ENCODE assay signal across 36 cellular contexts in genomic region chr10:98273454-98273850, GRCh38. TPM values are rescaled to one million over a fixed set of nuclear protein-coding genes. Genes with fewer than 3 reads are reported as not detected.
"Had no signal": no experiment of that assay in that cellular context is flagged by ENCODE, and none has a peak within 500 bp of the region (broad histone marks: within the 10 kb centered on the region; RNA-seq: fewer than 3 reads in every experiment).

No MANE protein-coding gene starts in this region.

- H3K4me1 Mint-ChIP-seq: activated CD4-positive, alpha-beta T cell treated with anti-CD3 and anti-CD28 coated beads, Interleukin-2, amount 10 ng/mL, durations not matched to agents 7 days and 5 days; activated naive CD8-positive, alpha-beta T cell treated with anti-CD3 and anti-CD28 coated beads for 36 hours had no signal

- H3K4me2 ChIP-seq: SK-N-SH had no signal

- H3K27ac ChIP-seq: cardiac muscle cell, Peyer's patch, SJSA1 had no signal

- H3K9me3 ChIP-seq: Peyer's patch, SJSA1, SK-N-SH had no signal

- H3K36me3 Mint-ChIP-seq: activated naive CD8-positive, alpha-beta T cell treated with anti-CD3 and anti-CD28 coated beads for 36 hours; WTC11 had no signal

- H3K9ac ChIP-seq: SK-N-SH had no signal

- H3K4me3 Mint-ChIP-seq: activated CD4-positive, alpha-beta T cell treated with anti-CD3 and anti-CD28 coated beads for 36 hours; activated CD4-positive, alpha-beta T cell treated with anti-CD3 and anti-CD28 coated beads, Interleukin-2, amount 10 ng/mL, durations not matched to agents 7 days and 5 days; activated CD8-positive, alpha-beta T cell treated with anti-CD3 and anti-CD28 coated beads, Interleukin-2, amount 10 ng/mL, durations not matched to agents 7 days and 5 days; activated naive CD8-positive, alpha-beta T cell treated with anti-CD3 and anti-CD28 coated beads for 36 hours; T-helper 1 cell treated with Interleukin-12 subunit alpha and Interleukin-12 subunit beta and Interleukin-4 antibody, amounts not matched to agents 30 μg/mL and 1 μg/mL, for 36 hours; T-helper 2 cell treated with Interferon-gamma antibody and Interleukin-4, amounts not matched to agents 5 μg/mL and 100 μg/mL, for 36 hours; WTC11 had no signal

- ATAC-seq: activated CD4-positive, alpha-beta T cell treated with anti-CD3 and anti-CD28 coated beads for 36 hours; activated CD4-positive, CD25-positive, alpha-beta regulatory T cell treated with anti-CD3 and anti-CD28 coated beads, Interleukin-2, amount 50 U/mL, for 24 hours; activated CD8-positive, alpha-beta T cell treated with anti-CD3 and anti-CD28 coated beads, Interleukin-2, amount 10 ng/mL, durations not matched to agents 7 days and 5 days; K562; PC-3 had no signal

- H3K27me3 ChIP-seq: cardiac muscle cell, Peyer's patch, SJSA1 had no signal

- H3K27ac Mint-ChIP-seq: activated CD4-positive, alpha-beta T cell treated with anti-CD3 and anti-CD28 coated beads for 36 hours; activated CD4-positive, alpha-beta T cell treated with anti-CD3 and anti-CD28 coated beads, Interleukin-2, amount 10 ng/mL, durations not matched to agents 7 days and 5 days; activated CD8-positive, alpha-beta T cell treated with anti-CD3 and anti-CD28 coated beads, Interleukin-2, amount 10 ng/mL, durations not matched to agents 7 days and 5 days; activated naive CD8-positive, alpha-beta T cell treated with anti-CD3 and anti-CD28 coated beads for 36 hours; T-helper 1 cell treated with Interleukin-12 subunit alpha and Interleukin-12 subunit beta and Interleukin-4 antibody, amounts not matched to agents 30 μg/mL and 1 μg/mL, for 36 hours; T-helper 2 cell treated with Interferon-gamma antibody and Interleukin-4, amounts not matched to agents 5 μg/mL and 100 μg/mL, for 36 hours; WTC11 had no signal

- FAIRE-seq: K562, TTC549 had no signal

- H3K4me3 ChIP-seq: cardiac muscle cell, K562, Peyer's patch, SJSA1 had no signal

- H3K9me3 Mint-ChIP-seq: activated CD4-positive, alpha-beta T cell treated with anti-CD3 and anti-CD28 coated beads, Interleukin-2, amount 10 ng/mL, durations not matched to agents 7 days and 5 days; activated naive CD8-positive, alpha-beta T cell treated with anti-CD3 and anti-CD28 coated beads for 36 hours; T-helper 1 cell treated with Interleukin-12 subunit alpha and Interleukin-12 subunit beta and Interleukin-4 antibody, amounts not matched to agents 30 μg/mL and 1 μg/mL, for 36 hours; T-helper 2 cell treated with Interferon-gamma antibody and Interleukin-4, amounts not matched to agents 5 μg/mL and 100 μg/mL, for 36 hours had no signal

- H3K36me3 ChIP-seq: cardiac muscle cell, Peyer's patch, SJSA1 had no signal

- DNase-seq: activated CD4-positive, alpha-beta T cell treated with anti-CD3 and anti-CD28 coated beads for 36 hours; activated CD4-positive, alpha-beta T cell treated with anti-CD3 and anti-CD28 coated beads, Interleukin-2, amount 10 ng/mL, durations not matched to agents 7 days and 5 days; activated CD4-positive, alpha-beta T cell treated with anti-CD3 and anti-CD28 coated beads, Interleukin-2, amount 50 U/mL, for 48 hours; activated CD8-positive, alpha-beta memory T cell treated with anti-CD3 and anti-CD28 coated beads, Interleukin-2, amount 50 U/mL, for 4 hours; activated CD8-positive, alpha-beta T cell treated with anti-CD3 and anti-CD28 coated beads, Interleukin-2, amount 10 ng/mL, durations not matched to agents 7 days and 5 days; activated effector memory CD4-positive, alpha-beta T cell treated with Interleukin-2 at 50 U/mL for 16 hours; activated naive CD4-positive, alpha-beta T cell; activated naive CD4-positive, alpha-beta T cell treated with anti-CD3 and anti-CD28 coated beads, Interleukin-2, amount 50 U/mL, for 16 hours; activated naive CD8-positive, alpha-beta T cell treated with anti-CD3 and anti-CD28 coated beads for 36 hours; activated T-cell treated with anti-CD3 and anti-CD28 coated beads, Interleukin-2, amount 50 U/mL, for 48 hours; amniotic stem cell; aorta; NCI-H1092 treated with DMSO at 0.1 percent for 48 hours; NCI-H1417; NCI-H146; NCI-H187; NCI-H2029 treated with DMSO at 0.1 percent for 48 hours; NCI-H2107; NCI-H2171; NCI-H510A; NCI-H526; NCI-H748 treated with DMSO at 0.1 percent for 48 hours; NK-92 treated with Interleukin-12 subunit alpha and Interleukin-12 subunit beta, amount 100 ng/mL, for 24 hours; PC-3; Peyer's patch; RPMI8226; SHP77 treated with DMSO at 0.1 percent for 48 hours; SK-N-SH had no signal

RNA-seq across cellular contexts. Expression of gene LOXL4, which starts 5.5 kb away (rescaled TPM):
- total RNA-seq: activated CD4-positive, alpha-beta T cell treated with anti-CD3 and anti-CD28 coated beads for 36 hours; activated CD4-positive, alpha-beta T cell treated with anti-CD3 and anti-CD28 coated beads, Interleukin-2, amount 10 ng/mL, durations not matched to agents 7 days and 5 days; activated CD8-positive, alpha-beta T cell treated with anti-CD3 and anti-CD28 coated beads, Interleukin-2, amount 10 ng/mL, durations not matched to agents 7 days and 5 days; activated naive CD8-positive, alpha-beta T cell treated with anti-CD3 and anti-CD28 coated beads for 36 hours had no signal
